ENCODE assay signal across 17 cellular contexts in genomic region chr9:130348881-130349280, GRCh38.
"Had no signal": no experiment of that assay in that cellular context is flagged by ENCODE, and none has a peak within 500 bp of the region (broad histone marks: within the 10 kb centered on the region; RNA-seq: fewer than 3 reads in every experiment).

No MANE protein-coding gene starts in this region.

- DNase-seq: dermis blood vessel endothelial cell; dorsolateral prefrontal cortex; effector CD4-positive, alpha-beta T cell; effector memory CD4-positive, alpha-beta T cell; foreskin keratinocyte; hippocampal formation; left cardiac atrium; left ventricle myocardium superior; lower lobe of right lung; mesenchymal stem cell; mucosa of descending colon had no signal

- H3K4me1 Mint-ChIP-seq: mesothelial cell of epicardium had no signal

- H3K27me3 ChIP-seq: esophagus muscularis mucosa, foreskin keratinocyte, gastroesophageal sphincter, heart left ventricle, left lung had no signal

- H3K9me3 ChIP-seq: esophagus muscularis mucosa, gastroesophageal sphincter, heart left ventricle, left lung, lower lobe of right lung, mucosa of descending colon had no signal

- H3K36me3 ChIP-seq: left lung, lower lobe of right lung had no signal

- H3K27ac ChIP-seq: coronary artery, dorsolateral prefrontal cortex, esophagus muscularis mucosa, foreskin keratinocyte, gastroesophageal sphincter, heart left ventricle, left lung, lower lobe of right lung had no signal

- H3K9me3 Mint-ChIP-seq: mesothelial cell of epicardium had no signal

- H3K4me1 ChIP-seq: foreskin keratinocyte, heart left ventricle, left lung, lower lobe of right lung had no signal

- H3K4me3 Mint-ChIP-seq: mesothelial cell of epicardium had no signal

- H3K4me3 ChIP-seq: coronary artery, dorsolateral prefrontal cortex, esophagus muscularis mucosa, gastroesophageal sphincter, heart left ventricle, left lung, lower lobe of right lung, mucosa of descending colon had no signal

- H3K36me3 Mint-ChIP-seq: mesothelial cell of epicardium had no signal

- ATAC-seq: foreskin keratinocyte, gastroesophageal sphincter, heart left ventricle, left cardiac atrium, left lung, left ventricle myocardium superior, lower lobe of right lung, mucosa of descending colon had no signal

- H3K27ac Mint-ChIP-seq: mesothelial cell of epicardium had no signal
